23 cellular contexts compared by ENCODE assay signal in genomic region chr15:64235552-64235951, GRCh38.
"Had no signal": no experiment of that assay in that cellular context is flagged by ENCODE, and none has a peak within 500 bp of the region (broad histone marks: within the 10 kb centered on the region; RNA-seq: fewer than 3 reads in every experiment).

No MANE protein-coding gene starts in this region.

- DNase-seq: effector memory CD8-positive, alpha-beta T cell; foreskin melanocyte; head of caudate nucleus; kidney; left cardiac atrium; left ventricle myocardium superior; mesenchymal stem cell; naive B cell; occipital lobe; retina; stimulated activated CD4-positive, alpha-beta T cell treated with anti-CD3 and anti-CD28 coated beads, Interleukin-2, amount 100 ng/mL, for 24 hours; stimulated activated CD4-positive, alpha-beta T cell treated with anti-CD3 and anti-CD28 coated beads, Interleukin-4, amount 100 ng/mL, for 4 hours; stimulated activated naive B cell treated with anti-CD40 and anti-IgM and Interleukin-4, amounts not matched to agents 10 μg/mL and 1 μg/mL and 100 μg/mL, for 72 hours; stimulated activated naive CD8-positive, alpha-beta T cell treated with anti-CD3 and anti-CD28 coated beads, Interleukin-15, amount 100 ng/mL, for 72 hours; testis; upper lobe of right lung had no signal

- H3K4me2 ChIP-seq: hepatocyte had no signal

- H3K27ac ChIP-seq: hepatocyte, parathyroid adenoma, prostate gland, testis, tibial nerve, upper lobe of right lung, vagina had no signal

- H3K9me3 ChIP-seq: prostate gland, testis, tibial nerve, upper lobe of right lung, vagina had no signal

- ATAC-seq: effector memory CD8-positive, alpha-beta T cell; left cardiac atrium; left ventricle myocardium superior; sciatic nerve; stimulated activated naive B cell treated with anti-CD40 and anti-IgM and Interleukin-4, amounts not matched to agents 10 μg/mL and 1 μg/mL and 100 μg/mL, for 72 hours; stimulated activated naive CD8-positive, alpha-beta T cell treated with anti-CD3 and anti-CD28 coated beads, Interleukin-15, amount 100 ng/mL, for 72 hours; upper lobe of right lung had no signal

- H3K4me1 ChIP-seq: parathyroid adenoma, prostate gland, testis, tibial nerve, upper lobe of right lung, vagina had no signal

- FAIRE-seq: kidney had no signal

- H3K4me3 ChIP-seq: hepatocyte, lung, prostate gland, testis, tibial nerve, upper lobe of right lung, vagina had no signal
